ENCODE assay signal across 1 cellular context in the genomic region with DNA sequence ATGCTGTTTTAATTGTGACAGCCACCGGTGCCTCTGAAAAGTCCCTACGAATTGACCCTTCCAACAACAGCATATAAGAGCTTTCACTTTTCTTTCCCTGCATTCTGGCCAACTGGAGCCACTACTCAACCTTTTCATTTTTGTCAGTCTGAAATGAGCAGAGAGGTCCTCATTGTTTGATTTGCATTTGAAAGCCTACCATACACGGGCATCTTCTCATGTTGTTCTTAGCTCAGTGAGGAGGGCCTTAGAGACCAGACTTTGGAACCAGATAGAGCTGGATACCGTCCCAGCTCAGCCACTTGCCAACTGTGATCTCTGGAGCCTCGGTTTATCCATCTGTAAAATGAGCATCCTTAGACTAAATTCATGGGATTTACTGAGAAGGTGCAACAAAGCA.
TF ChIP-seq lines count a peak whose summit lies in the region.

No MANE protein-coding gene starts in this region.

TF ChIP-seq in WTC11, 78 proteins besides CTCF, POLR2A, EP300 and RAD21 (continued from another document):
- TF ChIP-seq, protein P1, sequence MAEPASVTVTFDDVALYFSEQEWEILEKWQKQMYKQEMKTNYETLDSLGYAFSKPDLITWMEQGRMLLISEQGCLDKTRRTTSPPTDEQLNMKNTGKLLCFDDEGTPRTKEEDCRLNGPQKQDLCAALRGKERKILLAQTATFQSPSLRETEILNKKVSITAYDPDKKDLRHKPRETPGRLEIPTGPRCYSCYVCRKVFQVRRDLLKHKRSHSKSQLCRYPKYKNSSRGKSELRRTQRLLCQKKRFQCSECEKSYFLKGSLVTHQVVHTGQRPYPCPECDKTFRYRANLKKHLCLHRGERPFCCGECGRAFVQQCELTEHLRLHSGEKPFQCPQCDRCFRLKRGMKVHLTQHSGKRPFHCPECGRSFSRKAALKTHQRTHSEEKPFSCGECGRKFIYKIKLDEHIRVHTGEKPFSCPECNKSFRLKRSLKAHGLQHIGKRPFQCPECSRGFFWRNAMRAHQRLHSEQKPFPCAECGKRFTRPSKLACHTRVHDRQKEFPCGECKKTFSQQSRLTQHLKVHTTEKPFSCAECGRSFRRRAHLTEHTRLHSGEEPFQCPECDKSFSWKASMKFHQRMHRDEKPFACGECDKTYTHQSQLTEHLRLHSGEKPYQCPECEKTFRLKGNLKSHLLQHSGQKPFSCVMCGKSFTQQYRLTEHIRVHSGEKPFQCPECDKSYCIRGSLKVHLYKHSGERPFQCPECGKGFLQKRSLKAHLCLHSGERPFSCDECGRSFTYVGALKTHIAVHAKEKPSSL (CRISPR knock-in tag; conservative IDR thresholded peaks at IDR 0.05), result no peak
TF ChIP-seq in WTC11: peak in this region for 0.
